Comparison of ENCODE assay signal across 26 cellular contexts in genomic region chr16:27798241-27798640, GRCh38.
"Had no signal": no experiment of that assay in that cellular context is flagged by ENCODE, and none has a peak within 500 bp of the region (broad histone marks: within the 10 kb centered on the region; RNA-seq: fewer than 3 reads in every experiment).

No MANE protein-coding gene starts in this region.

- DNase-seq: cortex of kidney; effector memory CD8-positive, alpha-beta T cell; erythroblast; esophagus squamous epithelium; foreskin melanocyte; immature natural killer cell; islet precursor cell; kidney glomerular epithelial cell; left colon; mesenchymal stem cell; naive thymus-derived CD4-positive, alpha-beta T cell; occipital lobe; ovary; stimulated activated CD4-positive, alpha-beta T cell treated with anti-CD3 and anti-CD28 coated beads, Interleukin-12 subunit alpha, Interleukin-12 subunit beta, amount 100 ng/mL, for 4 hours; stimulated activated CD4-positive, alpha-beta T cell treated with anti-CD3 and anti-CD28 coated beads, Interleukin-1b, Interleukin-23, amount 100 ng/mL, for 48 hours; stimulated activated CD4-positive, alpha-beta T cell treated with anti-CD3 and anti-CD28 coated beads, Interleukin-4, amount 100 ng/mL, for 1 hour; stimulated activated CD8-positive, alpha-beta memory T cell treated with anti-CD3 and anti-CD28 coated beads, Interleukin-4, amount 100 ng/mL, for 48 hours; stimulated activated naive CD4-positive, alpha-beta T cell; stimulated activated naive CD8-positive, alpha-beta T cell treated with anti-CD3 and anti-CD28 coated beads, Interleukin-15, amount 100 ng/mL, for 72 hours; transverse colon; upper lobe of right lung; uterus had no signal

- H3K27me3 ChIP-seq: ovary, transverse colon, upper lobe of right lung, uterus had no signal

- ATAC-seq: effector memory CD8-positive, alpha-beta T cell; left colon; naive thymus-derived CD4-positive, alpha-beta T cell; sciatic nerve; stimulated activated naive CD8-positive, alpha-beta T cell treated with anti-CD3 and anti-CD28 coated beads, Interleukin-15, amount 100 ng/mL, for 72 hours; upper lobe of right lung had no signal

- H3K4me3 ChIP-seq: esophagus squamous epithelium, lung, ovary, smooth muscle cell, suprapubic skin, transverse colon, upper lobe of right lung, uterus had no signal

- H3K27ac ChIP-seq: esophagus squamous epithelium, ovary, suprapubic skin, transverse colon, upper lobe of right lung, uterus had no signal

- H3K9me3 ChIP-seq: esophagus squamous epithelium, ovary, suprapubic skin, transverse colon, upper lobe of right lung, uterus had no signal

- H3K4me1 ChIP-seq: esophagus squamous epithelium, transverse colon, upper lobe of right lung, uterus had no signal

- H3K36me3 ChIP-seq: esophagus squamous epithelium, ovary, suprapubic skin, transverse colon, upper lobe of right lung, uterus had no signal
